In the genomic region with DNA sequence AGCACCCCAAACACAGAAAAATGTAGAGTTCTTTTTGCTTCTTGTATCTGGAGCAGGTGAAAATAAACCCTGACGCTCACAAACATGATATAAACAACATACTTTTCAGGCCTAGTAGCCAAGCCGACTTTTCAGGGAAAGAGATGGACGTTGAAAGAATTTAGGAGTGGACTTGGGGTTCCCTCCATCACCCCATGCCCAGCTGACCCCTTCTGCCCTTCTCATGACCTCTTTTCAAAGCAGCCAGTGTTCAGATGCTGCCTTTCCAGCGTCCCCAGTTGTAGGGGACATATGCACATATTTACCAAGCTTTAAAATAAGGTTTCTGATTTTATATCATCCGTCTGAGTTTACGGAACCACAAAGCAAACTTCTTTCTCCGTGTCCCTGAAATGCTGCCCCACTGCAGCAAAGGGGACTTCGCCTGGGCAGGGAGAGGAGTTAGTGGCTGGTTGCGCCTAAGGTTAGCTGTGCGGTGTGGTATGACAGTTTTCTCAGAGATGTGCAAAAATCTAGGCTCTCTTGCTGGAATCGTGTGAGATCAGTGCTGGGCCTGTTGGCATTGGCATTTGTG, we compare ENCODE assay signal across 2 cellular contexts.
TF ChIP-seq lines count a peak whose summit lies in the region.

No MANE protein-coding gene starts in this region.

TF ChIP-seq in HEK293, 187 proteins besides CTCF, POLR2A, EP300 and RAD21 (continued from another document and continues in another):
- TF ChIP-seq ZNF571 (tag by site-specific recombination; IDR thresholded peaks at IDR 0.05) (no peak), ZNF530 (tag by site-specific recombination; IDR thresholded peaks at IDR 0.05; ENCODE audit: low read depth) (no peak), ZNF514 (tag by site-specific recombination; IDR thresholded peaks at IDR 0.05) (no peak), ZNF184 (tag by site-specific recombination; IDR thresholded peaks at IDR 0.05) (no peak), ZNF114 (tag by site-specific recombination; IDR thresholded peaks at IDR 0.05) (no peak), ZNF518A (tag by site-specific recombination; conservative IDR thresholded peaks at IDR 0.05; ENCODE audit: low read depth) (no peak), GLIS1 (tag by site-specific recombination; IDR thresholded peaks at IDR 0.05) (no peak)
- TF ChIP-seq, protein P1, sequence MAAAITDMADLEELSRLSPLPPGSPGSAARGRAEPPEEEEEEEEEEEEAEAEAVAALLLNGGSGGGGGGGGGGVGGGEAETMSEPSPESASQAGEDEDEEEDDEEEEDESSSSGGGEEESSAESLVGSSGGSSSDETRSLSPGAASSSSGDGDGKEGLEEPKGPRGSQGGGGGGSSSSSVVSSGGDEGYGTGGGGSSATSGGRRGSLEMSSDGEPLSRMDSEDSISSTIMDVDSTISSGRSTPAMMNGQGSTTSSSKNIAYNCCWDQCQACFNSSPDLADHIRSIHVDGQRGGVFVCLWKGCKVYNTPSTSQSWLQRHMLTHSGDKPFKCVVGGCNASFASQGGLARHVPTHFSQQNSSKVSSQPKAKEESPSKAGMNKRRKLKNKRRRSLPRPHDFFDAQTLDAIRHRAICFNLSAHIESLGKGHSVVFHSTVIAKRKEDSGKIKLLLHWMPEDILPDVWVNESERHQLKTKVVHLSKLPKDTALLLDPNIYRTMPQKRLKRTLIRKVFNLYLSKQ (tag by site-specific recombination; IDR thresholded peaks at IDR 0.05; ENCODE audit: borderline replicate concordance) = no peak
- TF ChIP-seq, protein P2, sequence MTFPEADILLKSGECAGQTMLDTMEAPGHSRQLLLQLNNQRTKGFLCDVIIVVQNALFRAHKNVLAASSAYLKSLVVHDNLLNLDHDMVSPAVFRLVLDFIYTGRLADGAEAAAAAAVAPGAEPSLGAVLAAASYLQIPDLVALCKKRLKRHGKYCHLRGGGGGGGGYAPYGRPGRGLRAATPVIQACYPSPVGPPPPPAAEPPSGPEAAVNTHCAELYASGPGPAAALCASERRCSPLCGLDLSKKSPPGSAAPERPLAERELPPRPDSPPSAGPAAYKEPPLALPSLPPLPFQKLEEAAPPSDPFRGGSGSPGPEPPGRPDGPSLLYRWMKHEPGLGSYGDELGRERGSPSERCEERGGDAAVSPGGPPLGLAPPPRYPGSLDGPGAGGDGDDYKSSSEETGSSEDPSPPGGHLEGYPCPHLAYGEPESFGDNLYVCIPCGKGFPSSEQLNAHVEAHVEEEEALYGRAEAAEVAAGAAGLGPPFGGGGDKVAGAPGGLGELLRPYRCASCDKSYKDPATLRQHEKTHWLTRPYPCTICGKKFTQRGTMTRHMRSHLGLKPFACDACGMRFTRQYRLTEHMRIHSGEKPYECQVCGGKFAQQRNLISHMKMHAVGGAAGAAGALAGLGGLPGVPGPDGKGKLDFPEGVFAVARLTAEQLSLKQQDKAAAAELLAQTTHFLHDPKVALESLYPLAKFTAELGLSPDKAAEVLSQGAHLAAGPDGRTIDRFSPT (tag by site-specific recombination; IDR thresholded peaks at IDR 0.05) = no peak
- TF ChIP-seq, protein P3, sequence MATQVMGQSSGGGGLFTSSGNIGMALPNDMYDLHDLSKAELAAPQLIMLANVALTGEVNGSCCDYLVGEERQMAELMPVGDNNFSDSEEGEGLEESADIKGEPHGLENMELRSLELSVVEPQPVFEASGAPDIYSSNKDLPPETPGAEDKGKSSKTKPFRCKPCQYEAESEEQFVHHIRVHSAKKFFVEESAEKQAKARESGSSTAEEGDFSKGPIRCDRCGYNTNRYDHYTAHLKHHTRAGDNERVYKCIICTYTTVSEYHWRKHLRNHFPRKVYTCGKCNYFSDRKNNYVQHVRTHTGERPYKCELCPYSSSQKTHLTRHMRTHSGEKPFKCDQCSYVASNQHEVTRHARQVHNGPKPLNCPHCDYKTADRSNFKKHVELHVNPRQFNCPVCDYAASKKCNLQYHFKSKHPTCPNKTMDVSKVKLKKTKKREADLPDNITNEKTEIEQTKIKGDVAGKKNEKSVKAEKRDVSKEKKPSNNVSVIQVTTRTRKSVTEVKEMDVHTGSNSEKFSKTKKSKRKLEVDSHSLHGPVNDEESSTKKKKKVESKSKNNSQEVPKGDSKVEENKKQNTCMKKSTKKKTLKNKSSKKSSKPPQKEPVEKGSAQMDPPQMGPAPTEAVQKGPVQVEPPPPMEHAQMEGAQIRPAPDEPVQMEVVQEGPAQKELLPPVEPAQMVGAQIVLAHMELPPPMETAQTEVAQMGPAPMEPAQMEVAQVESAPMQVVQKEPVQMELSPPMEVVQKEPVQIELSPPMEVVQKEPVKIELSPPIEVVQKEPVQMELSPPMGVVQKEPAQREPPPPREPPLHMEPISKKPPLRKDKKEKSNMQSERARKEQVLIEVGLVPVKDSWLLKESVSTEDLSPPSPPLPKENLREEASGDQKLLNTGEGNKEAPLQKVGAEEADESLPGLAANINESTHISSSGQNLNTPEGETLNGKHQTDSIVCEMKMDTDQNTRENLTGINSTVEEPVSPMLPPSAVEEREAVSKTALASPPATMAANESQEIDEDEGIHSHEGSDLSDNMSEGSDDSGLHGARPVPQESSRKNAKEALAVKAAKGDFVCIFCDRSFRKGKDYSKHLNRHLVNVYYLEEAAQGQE (tag by site-specific recombination; IDR thresholded peaks at IDR 0.05) = no peak

TF ChIP-seq in WTC11, 78 proteins besides CTCF, POLR2A, EP300 and RAD21 (continued from another document):
- TF ChIP-seq ARID4B (CRISPR knock-in tag; IDR thresholded peaks at IDR 0.05; ENCODE audit: borderline replicate concordance) = no peak
